23 cellular contexts compared by ENCODE assay signal in the genomic region with DNA sequence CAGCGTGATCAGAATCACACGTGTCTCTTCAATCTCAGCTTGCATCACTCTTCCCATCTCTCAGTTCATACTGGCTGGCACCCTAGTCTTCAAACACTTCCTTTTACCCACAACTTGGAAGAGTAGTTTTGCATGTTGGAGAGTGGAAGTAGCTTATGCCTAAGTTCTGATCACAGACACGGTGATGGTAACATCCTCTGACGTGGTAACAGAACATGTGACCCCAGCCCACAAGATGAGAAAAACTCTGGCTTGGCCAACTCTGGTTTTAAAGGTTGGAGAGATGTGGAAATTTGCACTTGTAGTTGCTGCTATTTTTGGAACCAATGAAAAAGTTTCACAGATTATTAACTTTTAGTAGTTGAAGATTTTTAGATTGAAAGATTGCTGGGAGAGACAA.
DNase-seq lines count a peak whose midpoint lies in the region; ATAC-seq and FAIRE-seq lines count a peak whose summit lies in the region.
"Had no signal": no experiment of that assay in that cellular context is flagged by ENCODE, and none has a peak within 500 bp of the region (broad histone marks: within the 10 kb centered on the region; RNA-seq: fewer than 3 reads in every experiment).

No MANE protein-coding gene starts in this region.

- no peak for FAIRE-seq in GM19239 (lab: Jason Lieb, UNC)
- FAIRE-seq: A204.1, D721Med, GM12891, GM18507, H1 had no signal

- in situ Hi-C loops in ACHN (cut with HindIII; ENCODE audit: low pct_ligation_motif_present, low pct_unique_long_range_greater_than_20kb, low sequenced_read_pairs) (no loop called here), SK-MEL-5 (cut with HindIII; ENCODE audit: low pct_unique_long_range_greater_than_20kb, low sequenced_read_pairs) (no loop called here)

- DNase-seq in ACHN = peak; percentile 2
- DNase-seq in SK-MEL-5 (ENCODE audit: low read depth, low spot score) = peak; percentile 42
- DNase-seq in foreskin melanocyte = peak; percentile 57
- DNase-seq in left lobe of liver (ENCODE audit: low spot score) = peak; percentile 52
- no peak for DNase-seq in nucleus accumbens (lab: John Stamatoyannopoulos, UW)
- DNase-seq in GM19239 (ENCODE audit: insufficient read length, low spot score) = no peak
- DNase-seq in iPS-NIHi11 (ENCODE audit: low spot score) = no peak
- no peak for DNase-seq in NCI-H146 treated with DMSO at 0.1 percent for 48 hours (lab: John Stamatoyannopoulos, UW; ENCODE audit: unreplicated experiment)
- DNase-seq: AML-193; BE2C; CD4-positive, alpha-beta T cell; CD8-positive, alpha-beta memory T cell; DMS 273 treated with DMSO at 0.1 percent for 48 hours; DMS79; GF-D8; GM23248; H7; HCEC 1CT had no signal

- ATAC-seq in left lobe of liver = peak; percentile 72

Comparison
In these comparisons a context has a peak if more than half of its experiments do, and no peak if none do; other contexts are left out.
1. DNase-seq: peak in ACHN (single experiment), SK-MEL-5 (single experiment), foreskin melanocyte (single experiment) and left lobe of liver (single experiment); none in nucleus accumbens (0 of 56), GM19239 (single experiment), iPS-NIHi11 (single experiment) and NCI-H146 treated with DMSO at 0.1 percent for 48 hours (single experiment).